ENCODE assay signal across 6 cellular contexts in genomic region chrX:138871739-138872138, GRCh38.
"Had no signal": no experiment of that assay in that cellular context is flagged by ENCODE, and none has a peak within 500 bp of the region (broad histone marks: within the 10 kb centered on the region; RNA-seq: fewer than 3 reads in every experiment).

No MANE protein-coding gene starts in this region.

- H3K4me3 ChIP-seq: GM23248, HAP-1 had no signal

- ATAC-seq: HCT116 had no signal

- H2AFZ ChIP-seq: GM23248 had no signal

- H3K4me1 ChIP-seq: HAP-1 had no signal

- DNase-seq: GM23248, GOT3, H7, IMR-90 had no signal

- H3K9me3 ChIP-seq: HAP-1 had no signal

- H3K36me3 ChIP-seq: HAP-1 had no signal

- H3K27ac ChIP-seq: GM23248 had no signal
